In genomic region chr12:113358381-113359132, GRCh38 we compare ENCODE assay signal across 8 cellular contexts.
DNase-seq lines count a peak whose midpoint lies in the region; ATAC-seq lines count a peak whose summit lies in the region.

TSS of gene PLBD2 (plus strand) at chr12:113358587. CDS start at chr12:113358601, 14 bp downstream.

- ATAC-seq in GM18907 (IDR thresholded peaks at IDR 0.05; ENCODE audit: unreplicated experiment) (peak; percentile 89), HG03139 (IDR thresholded peaks at IDR 0.05; ENCODE audit: unreplicated experiment) (peak; percentile 88)

- peak within 1 kb of the TSS; percentile 74 for H3K27ac ChIP-seq in caudate nucleus (ENCODE audit: low read depth, low read length)

- DNase-seq in AG08395 (ENCODE audit: low spot score): peak; percentile 99
- peak; percentile 70 for DNase-seq in NCI-H226
- DNase-seq in activated CD4-positive, CD25-positive, alpha-beta regulatory T cell (lab: John Stamatoyannopoulos, UW): peak; percentile 91 to 93 (median 91)
- peak; percentile 31 to 97 (median 91) for DNase-seq in caudate nucleus (lab: John Stamatoyannopoulos, UW)
- DNase-seq in iris pigment epithelial cell (ENCODE audit: low read depth): peak; percentile 92
- DNase-seq in stimulated activated CD4-positive, alpha-beta T cell treated with anti-CD3 and anti-CD28 coated beads, Interleukin-12 subunit alpha, Interleukin-12 subunit beta, amount 100 ng/mL, for 24 hours (ENCODE audit: low read depth in 2 of 2): peak; percentile 87 to 93

Comparison
In these comparisons a context has a peak if more than half of its experiments do, and no peak if none do; other contexts are left out.
1. Peak in every context shown above with its lines: DNase-seq, ATAC-seq and H3K27ac ChIP-seq.